ENCODE assay signal across 1 cellular context in genomic region chr11:47512701-47513100, GRCh38.
TF ChIP-seq lines count a peak whose summit lies in the region.

No MANE protein-coding gene starts in this region.

TF ChIP-seq in WTC11, 78 proteins besides CTCF, POLR2A, EP300 and RAD21 (continued from another document):
- TF ChIP-seq AFF4 (CRISPR knock-in tag; IDR thresholded peaks at IDR 0.05; ENCODE audit: borderline replicate concordance) (no peak), ATF1 (CRISPR knock-in tag; IDR thresholded peaks at IDR 0.05) (no peak), FOXJ3 (CRISPR knock-in tag; IDR thresholded peaks at IDR 0.05; ENCODE audit: borderline replicate concordance) (no peak), ZNF138 (CRISPR knock-in tag; conservative IDR thresholded peaks at IDR 0.05) (no peak), E2F4 (CRISPR knock-in tag; IDR thresholded peaks at IDR 0.05; ENCODE audit: borderline replicate concordance, low read depth) (no peak), TEAD4 (CRISPR knock-in tag; IDR thresholded peaks at IDR 0.05) (no peak), TCF7 (CRISPR knock-in tag; IDR thresholded peaks at IDR 0.05; ENCODE audit: low read depth) (no peak), ZNF317 (CRISPR knock-in tag; IDR thresholded peaks at IDR 0.05; ENCODE audit: borderline replicate concordance, low read depth) (no peak), NR2C2 (CRISPR knock-in tag; IDR thresholded peaks at IDR 0.05) (no peak), CREM (CRISPR knock-in tag; IDR thresholded peaks at IDR 0.05) (no peak)
